In genomic region chr16:87635541-87636049, GRCh38 we compare ENCODE assay signal across 8 cellular contexts. TPM values are rescaled to one million over a fixed set of nuclear protein-coding genes. Genes with fewer than 3 reads are reported as not detected.
DNase-seq lines count a peak whose midpoint lies in the region; ATAC-seq and TF ChIP-seq lines count a peak whose summit lies in the region.

No MANE protein-coding gene starts in this region.

- H3K4me1 ChIP-seq in left lung = peaks cover 5 to 8% of the 10 kb centered on the region in 2 donors

- H3K27ac ChIP-seq in 22Rv1 (no peak overlapping the region), left lung (no peak overlapping the region)

- intact Hi-C loops in left lung (cut with DNase I) = loop anchor here in 1 of 2 donors (5.0 kb wide), 1 partner anchor 218 kb away; no protein-coding TSS in a partner anchor

- TF ChIP-seq CTCF in 22Rv1 (IDR thresholded peaks at IDR 0.05) (peak; percentile 87), GM12873 (IDR thresholded peaks at IDR 0.05; ENCODE audit: insufficient read depth, low read depth, low read length, missing control alignments) (peak; percentile 88), left lung (IDR thresholded peaks at IDR 0.05) (peak in 1 of 2 donors; percentile 34)

- DNase-seq in NCI-H2171 (lab: John Stamatoyannopoulos, UW) (peak; percentile 51), left lung (peak; percentile 63 to 66), NCI-H774 (lab: John Stamatoyannopoulos, UW) (no peak)
- peak; percentile 64 to 65 for DNase-seq in activated CD4-positive, alpha-beta T cell treated with anti-CD3 and anti-CD28 coated beads for 24 hours (ENCODE audit: low read depth in 2 of 2)
- peak; percentile 57 for DNase-seq in central memory CD4-positive, alpha-beta T cell
- DNase-seq in stimulated activated CD4-positive, alpha-beta T cell treated with anti-CD3 and anti-CD28 coated beads, Interleukin-4, amount 100 ng/mL, for 48 hours (ENCODE audit: low read depth in 2 of 2) = peak; percentile 62 to 68

- H3K4me3 ChIP-seq in left lung = no peak overlapping the region

- H3K27me3 ChIP-seq in left lung = peaks cover 0 to 80% of the 10 kb centered on the region in 2 donors

- ATAC-seq in left lung = peak; percentile 90

- no peaks in the 10 kb centered on the region for H3K36me3 ChIP-seq in left lung

- peaks cover 0 to 8% of the 10 kb centered on the region in 2 donors for H3K9me3 ChIP-seq in left lung

RNA-seq across cellular contexts. Expression of gene JPH3, which starts 33.3 kb away (rescaled TPM):
- under 1 TPM in 1 of 2 donors, not detected in 1; 0.06 TPM for total RNA-seq in left lung
